In the genomic region with DNA sequence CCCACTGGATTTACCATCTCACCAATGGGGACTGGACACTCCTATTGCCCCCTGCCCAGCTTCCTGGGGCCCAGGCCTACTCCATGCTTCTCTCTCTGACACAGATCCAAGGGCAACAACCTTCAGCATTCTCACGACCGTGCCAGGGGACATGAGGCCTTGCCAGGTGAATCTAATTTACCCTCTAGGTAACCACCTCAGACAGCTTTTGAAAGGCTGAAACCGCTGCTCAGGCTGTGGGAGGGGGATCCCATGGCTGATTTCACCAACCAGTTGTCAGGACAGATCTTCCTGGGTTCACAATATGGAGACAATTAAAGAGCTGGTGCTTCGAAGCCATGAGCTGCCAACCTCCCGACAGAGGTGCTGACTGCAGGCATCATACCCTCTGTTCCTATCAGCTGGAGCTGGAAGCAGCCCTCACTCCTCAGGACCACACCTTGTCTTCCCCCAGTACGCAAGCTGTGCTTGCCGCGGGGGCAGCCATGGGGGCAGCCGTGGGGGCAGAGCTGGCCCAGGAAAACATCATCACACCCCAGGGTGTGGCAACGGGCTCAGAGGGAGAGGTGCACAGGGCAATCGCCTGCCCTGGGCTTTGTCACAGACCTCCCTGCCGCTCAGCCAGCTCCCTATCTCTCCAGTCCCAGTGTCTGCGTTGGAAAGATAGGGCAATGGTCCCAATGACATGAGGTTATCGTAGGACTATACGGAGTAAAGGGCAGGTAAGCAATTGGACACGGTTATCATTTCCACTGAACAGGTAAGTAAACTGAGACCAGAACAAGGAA, we compare ENCODE assay signal across 15 cellular contexts.
DNase-seq lines count a peak whose midpoint lies in the region; ATAC-seq and TF ChIP-seq lines count a peak whose summit lies in the region.
"Had no signal": no experiment of that assay in that cellular context is flagged by ENCODE, and none has a peak within 500 bp of the region (broad histone marks: within the 10 kb centered on the region; RNA-seq: fewer than 3 reads in every experiment).

No MANE protein-coding gene starts in this region.

- no peak overlapping the region for H2AFZ ChIP-seq in neural progenitor cell (replicated peaks)
- H2AFZ ChIP-seq: GM23248 had no signal

- H3K4me1 Mint-ChIP-seq in activated naive CD4-positive, alpha-beta T cell treated with anti-CD3 and anti-CD28 coated beads for 36 hours (ENCODE audit: low read depth) = no peaks in the 10 kb centered on the region
- peaks cover 37% of the 10 kb centered on the region for H3K4me1 Mint-ChIP-seq in neural progenitor cell
- H3K4me1 Mint-ChIP-seq in endothelial cell (ENCODE audit: unreplicated experiment) = no peaks in the 10 kb centered on the region

- H3K27me3 ChIP-seq in WERI-Rb-1 (ENCODE audit: insufficient read depth, low read depth, severe bottlenecking) (no peaks in the 10 kb centered on the region), neural progenitor cell (no peaks in the 10 kb centered on the region), upper lobe of right lung (no peaks in the 10 kb centered on the region)

- H3K4me1 ChIP-seq in neural progenitor cell (peaks cover 18% of the 10 kb centered on the region), upper lobe of right lung (no peaks in the 10 kb centered on the region)

- H3K9me3 ChIP-seq in WERI-Rb-1 (ENCODE audit: severe bottlenecking) (no peaks in the 10 kb centered on the region), neural progenitor cell (ENCODE audit: low read depth) (no peaks in the 10 kb centered on the region), upper lobe of right lung (no peaks in the 10 kb centered on the region)

- no peaks in the 10 kb centered on the region for H3K27me3 Mint-ChIP-seq in activated naive CD4-positive, alpha-beta T cell treated with anti-CD3 and anti-CD28 coated beads for 36 hours (ENCODE audit: low read depth)
- H3K27me3 Mint-ChIP-seq in neural progenitor cell (ENCODE audit: insufficient read depth, low read depth) = peaks cover 15% of the 10 kb centered on the region
- peaks cover 2% of the 10 kb centered on the region for H3K27me3 Mint-ChIP-seq in endothelial cell (ENCODE audit: unreplicated experiment)

- ATAC-seq in upper lobe of right lung = no peak

- CTCF ChIA-PET in activated naive CD4-positive, alpha-beta T cell treated with anti-CD3 and anti-CD28 coated beads for 36 hours (lab: Charles Lee) = no interaction called here

- H3K4me3 ChIP-seq in WERI-Rb-1 (ENCODE audit: low read depth, low read length) = no peak overlapping the region
- no peak overlapping the region for H3K4me3 ChIP-seq in neural progenitor cell
- no peak overlapping the region for H3K4me3 ChIP-seq in upper lobe of right lung
- H3K4me3 ChIP-seq: GM23248 had no signal

- intact Hi-C loops in activated naive CD4-positive, alpha-beta T cell treated with anti-CD3 and anti-CD28 coated beads for 36 hours (cut with micrococcal nuclease) = no loop called here
- intact Hi-C loops in upper lobe of right lung (cut with DNase I) = no loop called here

- no peak overlapping the region for H3K9ac ChIP-seq in neural progenitor cell
- H3K9ac ChIP-seq: GM23248 had no signal

- H3K9me3 Mint-ChIP-seq in activated naive CD4-positive, alpha-beta T cell treated with anti-CD3 and anti-CD28 coated beads for 36 hours = no peaks in the 10 kb centered on the region
- H3K9me3 Mint-ChIP-seq in neural progenitor cell = no peaks in the 10 kb centered on the region
- no peaks in the 10 kb centered on the region for H3K9me3 Mint-ChIP-seq in endothelial cell (ENCODE audit: unreplicated experiment)
- H3K9me3 Mint-ChIP-seq: CD4-positive, alpha-beta memory T cell had no signal

- no peak overlapping the region for H3K4me3 Mint-ChIP-seq in activated naive CD4-positive, alpha-beta T cell treated with anti-CD3 and anti-CD28 coated beads for 36 hours
- H3K4me3 Mint-ChIP-seq in neural progenitor cell (no peak overlapping the region), endothelial cell (ENCODE audit: unreplicated experiment) (no peak overlapping the region)
- H3K4me3 Mint-ChIP-seq: B cell; CD4-positive, alpha-beta memory T cell had no signal

- peak; percentile 2 for DNase-seq in activated naive CD4-positive, alpha-beta T cell treated with anti-CD3 and anti-CD28 coated beads for 36 hours
- DNase-seq in activated naive CD4-positive, alpha-beta T cell treated with Interleukin-2 at 50 U/mL for 16 hours = no peak
- DNase-seq in WERI-Rb-1 = peak; percentile 4
- no peak for DNase-seq in neural progenitor cell (ENCODE audit: low spot score)
- peak; percentile 40 for DNase-seq in upper lobe of right lung
- DNase-seq in H4 (ENCODE audit: low spot score) = no peak
- no peak for DNase-seq in endothelial cell (ENCODE audit: low spot score)
- DNase-seq: ACHN; CD4-positive, alpha-beta memory T cell; GF-D8; GM23248; NCI-H1436 treated with DMSO at 0.1 percent for 48 hours; NCI-H2081 treated with DMSO at 0.1 percent for 48 hours; NCI-H524 had no signal

- H3K27ac Mint-ChIP-seq in activated naive CD4-positive, alpha-beta T cell treated with anti-CD3 and anti-CD28 coated beads for 36 hours = no peak overlapping the region
- H3K27ac Mint-ChIP-seq in neural progenitor cell (peak overlapping the region; percentile 87), endothelial cell (ENCODE audit: unreplicated experiment) (no peak overlapping the region)
- H3K27ac Mint-ChIP-seq: B cell; CD4-positive, alpha-beta memory T cell had no signal

- TF ChIP-seq CTCF in WERI-Rb-1 (IDR thresholded peaks at IDR 0.05; ENCODE audit: low read depth, low read length) (no peak), neural progenitor cell (IDR thresholded peaks at IDR 0.05) (no peak), upper lobe of right lung (IDR thresholded peaks at IDR 0.05) (no peak), endothelial cell (IDR thresholded peaks at IDR 0.05; ENCODE audit: unreplicated experiment) (no peak)

- no peaks in the 10 kb centered on the region for H3K79me2 ChIP-seq in neural progenitor cell (ENCODE audit: low read depth)

- H3K27ac ChIP-seq in WERI-Rb-1 = no peak overlapping the region
- H3K27ac ChIP-seq in neural progenitor cell = no peak overlapping the region
- no peak overlapping the region for H3K27ac ChIP-seq in upper lobe of right lung
- H3K27ac ChIP-seq: GM23248 had no signal

- H3K4me2 ChIP-seq in neural progenitor cell = no peak overlapping the region

- no peaks in the 10 kb centered on the region for H3F3A ChIP-seq in neural progenitor cell (ENCODE audit: low read depth)

- no peaks in the 10 kb centered on the region for H4K20me1 ChIP-seq in neural progenitor cell (ENCODE audit: low read depth)

- no peaks in the 10 kb centered on the region for H3K36me3 Mint-ChIP-seq in activated naive CD4-positive, alpha-beta T cell treated with anti-CD3 and anti-CD28 coated beads for 36 hours (ENCODE audit: low read depth)
- H3K36me3 Mint-ChIP-seq in neural progenitor cell (no peaks in the 10 kb centered on the region), endothelial cell (ENCODE audit: low read depth, unreplicated experiment) (no peaks in the 10 kb centered on the region)
- H3K36me3 Mint-ChIP-seq: CD4-positive, alpha-beta memory T cell had no signal

- H3K36me3 ChIP-seq in WERI-Rb-1 (no peaks in the 10 kb centered on the region), neural progenitor cell (no peaks in the 10 kb centered on the region), upper lobe of right lung (no peaks in the 10 kb centered on the region)

Comparison
In these comparisons a context has a peak if more than half of its experiments do, and no peak if none do; other contexts are left out.
1. DNase-seq: peak in activated naive CD4-positive, alpha-beta T cell treated with anti-CD3 and anti-CD28 coated beads for 36 hours (single experiment), WERI-Rb-1 (single experiment) and upper lobe of right lung (single experiment); none in activated naive CD4-positive, alpha-beta T cell treated with Interleukin-2 at 50 U/mL for 16 hours (single experiment), neural progenitor cell (single experiment), H4 (single experiment) and endothelial cell (single experiment).